Comparison of ENCODE assay signal across 13 cellular contexts in genomic region chr4:128306992-128307581, GRCh38. TPM values are rescaled to one million over a fixed set of nuclear protein-coding genes. Genes with fewer than 3 reads are reported as not detected.
DNase-seq lines count a peak whose midpoint lies in the region; ATAC-seq, FAIRE-seq and TF ChIP-seq lines count a peak whose summit lies in the region.
"Had no signal": no experiment of that assay in that cellular context is flagged by ENCODE, and none has a peak within 500 bp of the region (broad histone marks: within the 10 kb centered on the region; RNA-seq: fewer than 3 reads in every experiment).

No MANE protein-coding gene starts in this region.

- H3K27ac ChIP-seq in IMR-90 (ENCODE audit: insufficient read depth, low read length) (no peak overlapping the region), small intestine (ENCODE audit: low read depth in 1 of 2, low read length in 1 of 2) (peak overlapping the region in 1 of 2 donors; percentile 65)
- H3K27ac ChIP-seq: ascending aorta, RWPE1 had no signal

- no peak overlapping the region for H2BK5ac ChIP-seq in IMR-90 (ENCODE audit: low read depth, low read length, poor library complexity, severe bottlenecking)

- intact Hi-C loops in IMR-90 (cut with micrococcal nuclease), result no loop called here
- intact Hi-C loops in mucosa of descending colon (cut with DNase I, micrococcal nuclease), result no loop called here

- no peak overlapping the region for H2AK9ac ChIP-seq in IMR-90 (replicated peaks; ENCODE audit: low read depth, low read length, poor library complexity)

- H3K36me3 ChIP-seq in IMR-90 (ENCODE audit: control insufficient read depth, insufficient read depth, low read length) (peaks cover 5% of the 10 kb centered on the region; the same call in 1 of the 2 replicates), small intestine (ENCODE audit: control insufficient read depth in 2 of 2, insufficient read depth in 2 of 2, low read length in 2 of 2) (no peaks in the 10 kb centered on the region), mucosa of descending colon (ENCODE audit: low read depth) (no peaks in the 10 kb centered on the region)
- H3K36me3 ChIP-seq: ascending aorta had no signal

- H3K79me1 ChIP-seq in IMR-90 (ENCODE audit: low read depth in 1 of 2, low read length in 2 of 2), result no peaks in the 10 kb centered on the region

- no TSS peak for BruUV-seq in IMR-90 (replicated peaks; lab: Mats Ljungman, UMichigan)

- H3K9me1 ChIP-seq in IMR-90 (ENCODE audit: insufficient read depth, low read length), result peaks cover 2% of the 10 kb centered on the region; the same call in 1 of the 2 replicates

- H2BK120ac ChIP-seq in IMR-90 (ENCODE audit: low read depth, low read length), result no peak overlapping the region

- H3K4ac ChIP-seq in IMR-90 (ENCODE audit: low read depth, low read length), result no peak overlapping the region

- no peak overlapping the region for H3K14ac ChIP-seq in IMR-90 (replicated peaks; ENCODE audit: low read depth, low read length)

- no peaks in the 10 kb centered on the region for H4K20me1 ChIP-seq in IMR-90 (ENCODE audit: insufficient read depth, low read length)

- no peak overlapping the region for H3K4me3 ChIP-seq in IMR-90 (ENCODE audit: insufficient read depth, low read depth, low read length)
- H3K4me3 ChIP-seq in small intestine (ENCODE audit: low read depth in 1 of 2, low read length in 2 of 2), result no peak overlapping the region
- no peak overlapping the region for H3K4me3 ChIP-seq in mucosa of descending colon
- H3K4me3 ChIP-seq: ascending aorta had no signal

- H3K23ac ChIP-seq in IMR-90 (ENCODE audit: low read depth, low read length), result no peak overlapping the region

- H3K9me3 ChIP-seq in IMR-90 (ENCODE audit: control insufficient read depth, insufficient read depth, low read length) (no peaks in the 10 kb centered on the region), small intestine (ENCODE audit: control insufficient read depth, low read depth) (no peaks in the 10 kb centered on the region), mucosa of descending colon (no peaks in the 10 kb centered on the region)
- H3K9me3 ChIP-seq: ascending aorta had no signal

- H3K56ac ChIP-seq in IMR-90 (ENCODE audit: extremely low read depth, insufficient read depth, low read length), result no peak overlapping the region

- ATAC-seq in GM19351 (IDR thresholded peaks at IDR 0.05; ENCODE audit: unreplicated experiment), result peak; percentile 83
- ATAC-seq in HG02759 (IDR thresholded peaks at IDR 0.05; ENCODE audit: unreplicated experiment), result peak; percentile 84
- no peak for ATAC-seq in IMR-90 (ENCODE audit: low read depth)
- ATAC-seq in mucosa of descending colon, result no peak
- ATAC-seq in GM21737 (IDR thresholded peaks at IDR 0.05; ENCODE audit: unreplicated experiment), result no peak
- ATAC-seq: left cardiac atrium had no signal

- H4K91ac ChIP-seq in IMR-90 (ENCODE audit: insufficient read depth, low read depth, low read length), result peak overlapping the region; percentile 17; the same call in 1 of the 2 replicates

- TF ChIP-seq POLR2A in IMR-90 (IDR thresholded peaks at IDR 0.05; ENCODE audit: low read depth, low read length), result no peak

- H4K8ac ChIP-seq in IMR-90 (ENCODE audit: low read depth in 2 of 2, low read length in 2 of 2), result peak overlapping the region in 1 of 2 experiments; percentile 10; a peak in 1 of 4 replicates

- H3K18ac ChIP-seq in IMR-90 (ENCODE audit: low read depth, low read length), result peak overlapping the region; percentile 27; the same call in 1 of the 2 replicates

- H2AFZ ChIP-seq in IMR-90 (replicated peaks; ENCODE audit: low read length, poor library complexity), result no peak overlapping the region

- TF ChIP-seq RAD21 in IMR-90 (IDR thresholded peaks at IDR 0.05; ENCODE audit: low read length), result no peak

- no peak overlapping the region for H4K5ac ChIP-seq in IMR-90 (ENCODE audit: low read depth, low read length)

- DNase-seq in IMR-90 (no peak), small intestine (peak; percentile 84), mucosa of descending colon (no peak)
- DNase-seq in activated naive CD4-positive, alpha-beta T cell treated with Interleukin-2 at 50 U/mL for 16 hours, result no peak
- DNase-seq in activated naive CD4-positive, alpha-beta T cell treated with anti-CD3 and anti-CD28 coated beads, Interleukin-2, amount 50 U/mL, for 16 hours, result no peak
- DNase-seq: activated CD8-positive, alpha-beta memory T cell treated with anti-CD3 and anti-CD28 coated beads, Interleukin-2, amount 50 U/mL, for 4 hours; effector memory CD4-positive, alpha-beta T cell; left cardiac atrium had no signal

- no peak overlapping the region for H2AK5ac ChIP-seq in IMR-90 (ENCODE audit: low read depth, low read length)

- no peak overlapping the region for H3K4me2 ChIP-seq in IMR-90 (ENCODE audit: low read depth, low read length)

- no peak for FAIRE-seq in small intestine (lab: Jason Lieb, UNC)

- WGBS in IMR-90 (ENCODE audit: extremely low coverage in 2 of 2, insufficient read length in 1 of 2), 2 experiments, result no CpG with 5 or more reads among the region's 1 CpG
- 29 to 44% (median 38%) methylated on average over 1 of the region's 1 CpG for WGBS in small intestine, 3 donors

- dilution Hi-C loops in IMR-90 (cut with HindIII; ENCODE audit: low sequenced_read_pairs, unreplicated experiment), result no loop called here

- CTCF ChIA-PET in IMR-90 (lab: Yijun Ruan, JAX), result no interaction called here

- in situ Hi-C loops in IMR-90 (cut with MboI; ENCODE audit: low sequenced_read_pairs), result no loop called here

- TF ChIP-seq CTCF in IMR-90 (conservative IDR thresholded peaks at IDR 0.05; ENCODE audit: low read depth, low read length), result no peak
- TF ChIP-seq CTCF in mucosa of descending colon (IDR thresholded peaks at IDR 0.05), result no peak

- peak overlapping the region; percentile 10; the same call in 1 of the 3 replicates for H2BK15ac ChIP-seq in IMR-90 (ENCODE audit: low read depth, low read length)

- H2BK20ac ChIP-seq in IMR-90 (ENCODE audit: low read depth, low read length), result no peak overlapping the region

- POLR2A ChIA-PET in IMR-90 (lab: Charles Lee; ENCODE audit: unreplicated experiment), result no interaction called here

- H3K4me1 ChIP-seq in IMR-90 (ENCODE audit: control insufficient read depth, insufficient read depth, low read length) (peaks cover 16% of the 10 kb centered on the region), small intestine (ENCODE audit: control insufficient read depth in 2 of 2, insufficient read depth in 1 of 2, low read depth in 1 of 2, low read length in 1 of 2) (peaks cover 0 to 11% of the 10 kb centered on the region in 2 donors), mucosa of descending colon (ENCODE audit: low read depth) (peaks cover 19% of the 10 kb centered on the region)

- H3K27me3 ChIP-seq in IMR-90 (ENCODE audit: control insufficient read depth, insufficient read depth, low read length) (no peaks in the 10 kb centered on the region), small intestine (ENCODE audit: control insufficient read depth in 2 of 2, insufficient read depth in 2 of 2, low read length in 2 of 2) (no peaks in the 10 kb centered on the region)
- H3K27me3 ChIP-seq: ascending aorta had no signal

- H3K9ac ChIP-seq in IMR-90 (ENCODE audit: low read depth, low read length), result no peak overlapping the region

TF ChIP-seq in IMR-90, 13 proteins besides CTCF, POLR2A, EP300 and RAD21:
- TF ChIP-seq NFE2L2 (IDR thresholded peaks at IDR 0.05; ENCODE audit: low read depth, low read length), result no peak
- no peak for TF ChIP-seq FOS (IDR thresholded peaks at IDR 0.05; ENCODE audit: low read depth, low read length)
- no peak for TF ChIP-seq ELK1 (IDR thresholded peaks at IDR 0.05; ENCODE audit: borderline replicate concordance, low read depth, low read length)
- no peak for TF ChIP-seq USF2 (IDR thresholded peaks at IDR 0.05; ENCODE audit: low read depth, low read length)

RNA-seq across cellular contexts. Expression of gene PGRMC2, which starts 19.5 kb away (rescaled TPM):
- 13.4 and 24.4 TPM in 2 replicates for total RNA-seq in IMR-90 (2012; rRNA removed)
- polyA plus RNA-seq in IMR-90 (2012; rRNA removed), result 21.9 and 40.7 TPM in 2 replicates
- polyA plus RNA-seq in IMR-90 (2012; cell fraction: cytosol; rRNA removed), result 8.0 and 8.9 TPM in 2 replicates
- 2.2 and 19.3 TPM in 2 replicates for polyA plus RNA-seq in IMR-90 (2012; cell fraction: nucleus; rRNA removed; ENCODE audit: low replicate concordance)
- polyA plus RNA-seq in small intestine, result 10 to 100 TPM; 47.3 to 54.0 (median 51.4) TPM
- 10 to 100 TPM; 75.3 to 91.5 (median 81.6) TPM for total RNA-seq in mucosa of descending colon

Comparison
In these comparisons a context has a peak if more than half of its experiments do, and no peak if none do; other contexts are left out.
1. ATAC-seq: peak in GM19351 (single experiment) and HG02759 (single experiment); none in IMR-90 (single experiment), mucosa of descending colon (single experiment) and GM21737 (single experiment).